1 cellular context compared by ENCODE assay signal in genomic region chr1:154936416-154937050, GRCh38.
A peak's percentile ranks its signal among the peaks of the same experiment; 100 is the strongest.
TF ChIP-seq lines count a peak whose summit lies in the region.

Gene PMVK (minus strand): TSS chr1:154936719. CDS start chr1:154936685, 34 bp downstream.

TF ChIP-seq in GM12878, 131 proteins besides CTCF, POLR2A, EP300 and RAD21 (continued from another document):
- 0 out of 2 replicates have a peak, but pooled peaks have one; percentile 72 for TF ChIP-seq DPF2 (IDR thresholded peaks at IDR 0.05)
- TF ChIP-seq TAF1 (IDR thresholded peaks at IDR 0.05; ENCODE audit: borderline replicate concordance, low read depth, low read length) = peak; percentile 58; the same call in 1 of the 2 replicates
- peak; percentile 47 for TF ChIP-seq MEF2B (IDR thresholded peaks at IDR 0.05; ENCODE audit: partially characterized antibody, poor library complexity, severe bottlenecking)
- TF ChIP-seq RELA (IDR thresholded peaks at IDR 0.05; ENCODE audit: borderline replicate concordance, partially characterized antibody) = peak; percentile 78
- TF ChIP-seq TCF12 (IDR thresholded peaks at IDR 0.05; ENCODE audit: low read depth, low read length) = peak; percentile 64; the same call in 1 of the 2 replicates
- TF ChIP-seq BMI1 (IDR thresholded peaks at IDR 0.05; ENCODE audit: borderline replicate concordance) = no peak
- TF ChIP-seq NKRF (conservative IDR thresholded peaks at IDR 0.05) = peak; percentile 88; the same call in 1 of the 2 replicates
- peak; percentile 52; the same call in 1 of the 2 replicates for TF ChIP-seq POLR2AphosphoS2 (IDR thresholded peaks at IDR 0.05; ENCODE audit: low read depth, low read length)
- peak; percentile 93 for TF ChIP-seq RB1 (IDR thresholded peaks at IDR 0.05; ENCODE audit: borderline replicate concordance)
- peak; percentile 53; the same call in 1 of the 2 replicates for TF ChIP-seq TCF3 (IDR thresholded peaks at IDR 0.05; ENCODE audit: borderline replicate concordance, insufficient read depth, low read depth, low read length)
- peak; percentile 76 to 87 for TF ChIP-seq IKZF2 (IDR thresholded peaks at IDR 0.05)
- no peak; the same call in 1 of the 2 replicates for TF ChIP-seq NBN (IDR thresholded peaks at IDR 0.05)
- peak; percentile 51; the same call in 1 of the 2 replicates for TF ChIP-seq ZSCAN29 (IDR thresholded peaks at IDR 0.05)
- TF ChIP-seq YY1 (IDR thresholded peaks at IDR 0.05; ENCODE audit: low read depth, low read length) = peak; percentile 68; the same call in 1 of the 2 replicates
- 0 out of 2 replicates have a peak, but pooled peaks have one; percentile 41 for TF ChIP-seq IRF3 (IDR thresholded peaks at IDR 0.05)
- TF ChIP-seq SMAD5 (IDR thresholded peaks at IDR 0.05; ENCODE audit: low read depth) = peak; percentile 46; the same call in 1 of the 2 replicates
- TF ChIP-seq JUND (IDR thresholded peaks at IDR 0.05; ENCODE audit: low read depth, low read length) = peak; percentile 85
- peak; percentile 38; the same call in 1 of the 3 replicates for TF ChIP-seq POU2F2 (IDR thresholded peaks at IDR 0.05; ENCODE audit: borderline replicate concordance, low read depth, low read length)
- no peak for TF ChIP-seq ZNF592 (IDR thresholded peaks at IDR 0.05)
- TF ChIP-seq EGR1 (IDR thresholded peaks at IDR 0.05; ENCODE audit: borderline replicate concordance in 1 of 2, low read depth in 2 of 2, low read length in 2 of 2) = peak in 1 of 2 experiments; percentile 31; a peak in 1 of 3 replicates
- TF ChIP-seq FOXK2 (IDR thresholded peaks at IDR 0.05) = no peak
TF ChIP-seq in GM12878: peak in this region for 45.
